In genomic region chr20:46622125-46622524, GRCh38 we compare ENCODE assay signal across 1 cellular context.
A peak's percentile ranks its signal among the peaks of the same experiment; 100 is the strongest.
TF ChIP-seq lines count a peak whose summit lies in the region.

No MANE protein-coding gene starts in this region.

TF ChIP-seq in GM23338, 12 proteins besides CTCF, POLR2A, EP300 and RAD21:
- peak; percentile 96 for TF ChIP-seq ZNF462 (CRISPR knock-in tag; IDR thresholded peaks at IDR 0.05)
- TF ChIP-seq STAT1 (IDR thresholded peaks at IDR 0.05; ENCODE audit: unreplicated experiment): no peak
